ENCODE assay signal across 11 cellular contexts in the genomic region with DNA sequence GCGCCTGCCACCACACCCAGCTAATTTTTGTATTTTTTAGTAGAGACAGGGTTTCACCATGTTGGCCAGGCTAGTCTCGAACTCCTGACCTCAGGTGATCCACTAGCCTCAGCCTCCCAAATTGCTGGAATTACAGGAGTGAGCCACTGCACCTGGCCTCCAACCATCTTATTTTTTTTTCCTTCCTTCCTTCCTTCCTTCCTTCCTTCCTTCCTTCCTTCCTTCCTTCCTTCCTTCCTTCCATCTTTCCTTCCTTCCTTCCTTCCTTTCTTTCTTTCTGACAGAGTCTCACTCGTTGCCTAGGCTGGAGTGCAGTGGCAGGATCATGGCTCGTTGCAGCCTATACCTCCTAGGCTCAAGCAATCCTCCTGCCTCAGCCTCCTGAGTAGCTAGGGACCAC. TPM values are rescaled to one million over a fixed set of nuclear protein-coding genes. Genes with fewer than 3 reads are reported as not detected.
"Had no signal": no experiment of that assay in that cellular context is flagged by ENCODE, and none has a peak within 500 bp of the region (broad histone marks: within the 10 kb centered on the region; RNA-seq: fewer than 3 reads in every experiment).

No MANE protein-coding gene starts in this region.

RNA-seq across cellular contexts. Expression of gene DPEP2NB, which starts 5.8 kb away (rescaled TPM):
- total RNA-seq: activated CD4-positive, alpha-beta T cell treated with anti-CD3 and anti-CD28 coated beads, Interleukin-2, amount 10 ng/mL, durations not matched to agents 7 days and 5 days; activated CD8-positive, alpha-beta T cell treated with anti-CD3 and anti-CD28 coated beads, Interleukin-2, amount 10 ng/mL, durations not matched to agents 7 days and 5 days; activated naive CD4-positive, alpha-beta T cell treated with anti-CD3 and anti-CD28 coated beads, Interleukin-2, amount 50 U/mL, for 72 hours; activated T-helper 2 cell treated with anti-CD3 and anti-CD28 coated beads, Interferon-gamma antibody, Interleukin-2, Interleukin-4, amounts not matched to agents 10 μg/mL and 5 μg/mL and 100 μg/mL, durations not matched to agents 14 hours and 24 hours and 36 hours; adrenal gland; astrocyte; body of pancreas; breast epithelium; cardiac septum; Right ventricle myocardium superior; T-helper 1 cell treated with Interleukin-12 subunit alpha and Interleukin-12 subunit beta and Interleukin-4 antibody, amounts not matched to agents 30 ng/mL and 1 ng/mL, for 36 hours had no signal
- polyA plus RNA-seq: adrenal gland had no signal

RNA-seq across cellular contexts. Expression of gene DPEP2, which starts 10.6 kb away (rescaled TPM):
- total RNA-seq: astrocyte had no signal

RNA-seq across cellular contexts. Expression of gene DPEP3, which starts 29.6 kb away (rescaled TPM):
- total RNA-seq: activated CD8-positive, alpha-beta T cell treated with anti-CD3 and anti-CD28 coated beads, Interleukin-2, amount 10 ng/mL, durations not matched to agents 7 days and 5 days; activated T-helper 2 cell treated with anti-CD3 and anti-CD28 coated beads, Interferon-gamma antibody, Interleukin-2, Interleukin-4, amounts not matched to agents 10 μg/mL and 5 μg/mL and 100 μg/mL, durations not matched to agents 14 hours and 24 hours and 36 hours; astrocyte; body of pancreas; cardiac septum; Right ventricle myocardium superior had no signal
